Comparison of ENCODE assay signal across 35 cellular contexts in genomic region chr2:118616432-118616831, GRCh38.
DNase-seq lines count a peak whose midpoint lies in the region; FAIRE-seq and TF ChIP-seq lines count a peak whose summit lies in the region.
"Had no signal": no experiment of that assay in that cellular context is flagged by ENCODE, and none has a peak within 500 bp of the region (broad histone marks: within the 10 kb centered on the region; RNA-seq: fewer than 3 reads in every experiment).

No MANE protein-coding gene starts in this region.

- no peak overlapping the region for H2BK120ac ChIP-seq in trophoblast cell (ENCODE audit: insufficient read depth, low read length, poor library complexity)

- H4K12ac ChIP-seq in trophoblast cell (ENCODE audit: low read depth, low read length) = no peak overlapping the region

- no peak overlapping the region for H3K18ac ChIP-seq in trophoblast cell (ENCODE audit: low read length)

- peak; percentile 5 for FAIRE-seq in urothelium cell line (lab: Jason Lieb, UNC)
- FAIRE-seq: A204.1, A549, D721Med had no signal

- H3K4me1 ChIP-seq in neural progenitor cell = peaks cover 29% of the 10 kb centered on the region
- H3K4me1 ChIP-seq in trophoblast cell (ENCODE audit: control insufficient read depth in 1 of 2, insufficient read depth in 2 of 2, low read length in 2 of 2) = peaks cover 3 to 5% of the 10 kb centered on the region in 2 experiments
- H3K4me1 ChIP-seq: BE2C; BLaER1; BLaER1 treated with 17β-estradiol and CSF1 and Interleukin-3, amounts not matched to agents 10 nM and 100 nM had no signal

- H4K20me1 ChIP-seq in neural progenitor cell (ENCODE audit: low read depth) = no peaks in the 10 kb centered on the region
- H4K20me1 ChIP-seq: BLaER1; BLaER1 treated with 17β-estradiol and CSF1 and Interleukin-3, amounts not matched to agents 10 nM and 100 nM had no signal

- H3K9ac ChIP-seq in neural progenitor cell = no peak overlapping the region
- H3K9ac ChIP-seq in trophoblast cell (ENCODE audit: low read length) = no peak overlapping the region
- H3K9ac ChIP-seq: BLaER1; BLaER1 treated with 17β-estradiol and CSF1 and Interleukin-3, amounts not matched to agents 10 nM and 100 nM had no signal

- no peak for TF ChIP-seq CTCF in neural progenitor cell (IDR thresholded peaks at IDR 0.05)

- H2AFZ ChIP-seq in neural progenitor cell (replicated peaks) (no peak overlapping the region), trophoblast cell (ENCODE audit: insufficient read depth, low read length, poor library complexity) (no peak overlapping the region)

- H3K79me2 ChIP-seq in neural progenitor cell (ENCODE audit: low read depth) = no peaks in the 10 kb centered on the region
- H3K79me2 ChIP-seq in trophoblast cell (ENCODE audit: control insufficient read depth, insufficient read depth, low read length, poor library complexity) = no peaks in the 10 kb centered on the region

- no peak overlapping the region for H2AK5ac ChIP-seq in trophoblast cell (ENCODE audit: low read length)

- peak overlapping the region; percentile 0 for H2BK12ac ChIP-seq in trophoblast cell (ENCODE audit: low read length)

- DNase-seq in neural progenitor cell (ENCODE audit: low spot score) (no peak), trophoblast cell (no peak), urothelium cell line (ENCODE audit: low spot score) (no peak), T-helper 1 cell (no peak), occipital lobe (lab: John Stamatoyannopoulos, UW) (no peak), HT-29 (ENCODE audit: low spot score) (no peak)
- DNase-seq: 8988T; ACHN; AML-193; BE2C; C1 segment of cervical spinal cord; Caco-2; Calu3; CD4-positive, alpha-beta memory T cell; CD4-positive, alpha-beta T cell; CD4-positive, CD25-positive, alpha-beta regulatory T cell; CD8-positive, alpha-beta memory T cell; CD8-positive, alpha-beta T cell; COR-L47; DMS 273 treated with DMSO at 0.1 percent for 48 hours; DMS153; DMS53; DMS79; DMS79 treated with DMSO at 0.1 percent for 48 hours; DND-41; EL had no signal

- H3K14ac ChIP-seq in trophoblast cell (ENCODE audit: low read length) = no peak overlapping the region

- H3K36me3 ChIP-seq in neural progenitor cell = no peaks in the 10 kb centered on the region
- H3K36me3 ChIP-seq in trophoblast cell (ENCODE audit: control insufficient read depth in 1 of 2, insufficient read depth in 2 of 2, low read length in 2 of 2) = no peaks in the 10 kb centered on the region
- H3K36me3 ChIP-seq: BE2C; BLaER1; BLaER1 treated with 17β-estradiol and CSF1 and Interleukin-3, amounts not matched to agents 10 nM and 100 nM had no signal

- H3K27me3 Mint-ChIP-seq in neural progenitor cell (ENCODE audit: insufficient read depth, low read depth) = peaks cover 2% of the 10 kb centered on the region
- H3K27me3 Mint-ChIP-seq: CD4-positive, CD25-positive, alpha-beta regulatory T cell had no signal

- no peak overlapping the region for H3K4me3 Mint-ChIP-seq in neural progenitor cell
- H3K4me3 Mint-ChIP-seq: B cell; CD14-positive monocyte; CD4-positive, alpha-beta memory T cell; CD4-positive, alpha-beta T cell; CD4-positive, CD25-positive, alpha-beta regulatory T cell; CD8-positive, alpha-beta memory T cell; CD8-positive, alpha-beta T cell had no signal

- no peaks in the 10 kb centered on the region for H3K36me3 Mint-ChIP-seq in neural progenitor cell
- H3K36me3 Mint-ChIP-seq: CD14-positive monocyte; CD4-positive, alpha-beta memory T cell; CD4-positive, CD25-positive, alpha-beta regulatory T cell; CD8-positive, alpha-beta memory T cell; CD8-positive, alpha-beta T cell had no signal

- no peaks in the 10 kb centered on the region for H3K79me1 ChIP-seq in trophoblast cell (ENCODE audit: low read length)

- H3K27ac ChIP-seq in neural progenitor cell (no peak overlapping the region), trophoblast cell (ENCODE audit: low read depth, low read length) (no peak overlapping the region)
- H3K27ac ChIP-seq: 22Rv1; A549; BLaER1; BLaER1 treated with 17β-estradiol and CSF1 and Interleukin-3, amounts not matched to agents 10 nM and 100 nM; C4-2B had no signal

- no peaks in the 10 kb centered on the region for H3K9me3 Mint-ChIP-seq in neural progenitor cell
- H3K9me3 Mint-ChIP-seq: CD4-positive, alpha-beta T cell; CD8-positive, alpha-beta T cell had no signal

- no peaks in the 10 kb centered on the region for H3F3A ChIP-seq in neural progenitor cell (ENCODE audit: low read depth)

- H3K4me3 ChIP-seq in neural progenitor cell = no peak overlapping the region
- H3K4me3 ChIP-seq in trophoblast cell (ENCODE audit: low read depth, low read length) = no peak overlapping the region
- H3K4me3 ChIP-seq: A549; BLaER1; BLaER1 treated with 17β-estradiol and CSF1 and Interleukin-3, amounts not matched to agents 10 nM and 100 nM had no signal

- no peak overlapping the region for H4K8ac ChIP-seq in trophoblast cell (ENCODE audit: low read depth, low read length)

- no peaks in the 10 kb centered on the region for H3K27me3 ChIP-seq in neural progenitor cell
- no peaks in the 10 kb centered on the region for H3K27me3 ChIP-seq in trophoblast cell (ENCODE audit: insufficient read depth, low read length)
- H3K27me3 ChIP-seq: BE2C; BLaER1; BLaER1 treated with 17β-estradiol and CSF1 and Interleukin-3, amounts not matched to agents 10 nM and 100 nM had no signal

- no peak overlapping the region for H3K23ac ChIP-seq in trophoblast cell (ENCODE audit: low read length)

- no peaks in the 10 kb centered on the region for H3K9me3 ChIP-seq in neural progenitor cell (ENCODE audit: low read depth)
- H3K9me3 ChIP-seq in trophoblast cell (ENCODE audit: insufficient read depth, low read depth, low read length) = no peaks in the 10 kb centered on the region
- H3K9me3 ChIP-seq: A549; BE2C; BLaER1; BLaER1 treated with 17β-estradiol and CSF1 and Interleukin-3, amounts not matched to agents 10 nM and 100 nM; Caco-2 had no signal

- H3K4me2 ChIP-seq in neural progenitor cell (no peak overlapping the region), trophoblast cell (ENCODE audit: low read length) (no peak overlapping the region)
- H3K4me2 ChIP-seq: A549; BLaER1; BLaER1 treated with 17β-estradiol and CSF1 and Interleukin-3, amounts not matched to agents 10 nM and 100 nM had no signal

- H2BK5ac ChIP-seq in trophoblast cell (ENCODE audit: low read depth, low read length, poor library complexity) = no peak overlapping the region

- no CpG with 5 or more reads among the region's 7 CpGs for WGBS in trophoblast cell (ENCODE audit: extremely low coverage, insufficient coverage, insufficient read length)

- H3K4ac ChIP-seq in trophoblast cell (ENCODE audit: low read depth, low read length) = no peak overlapping the region

- peak overlapping the region; percentile 4 for H3K27ac Mint-ChIP-seq in neural progenitor cell
- H3K27ac Mint-ChIP-seq: B cell; CD14-positive monocyte; CD4-positive, alpha-beta memory T cell; CD4-positive, alpha-beta T cell; CD8-positive, alpha-beta memory T cell; CD8-positive, alpha-beta T cell had no signal

- H4K91ac ChIP-seq in trophoblast cell (ENCODE audit: low read depth, low read length) = peak overlapping the region; percentile 12

- peaks cover 33% of the 10 kb centered on the region for H3K4me1 Mint-ChIP-seq in neural progenitor cell
- H3K4me1 Mint-ChIP-seq: B cell; CD14-positive monocyte; CD4-positive, alpha-beta memory T cell; CD4-positive, CD25-positive, alpha-beta regulatory T cell; CD8-positive, alpha-beta memory T cell had no signal
